Comparison of ENCODE assay signal across 8 cellular contexts in genomic region chr4:185811509-185812364, GRCh38. TPM values are rescaled to one million over a fixed set of nuclear protein-coding genes. Genes with fewer than 3 reads are reported as not detected.
A peak's percentile ranks its signal among the peaks of the same experiment; 100 is the strongest.
DNase-seq lines count a peak whose midpoint lies in the region; ATAC-seq and FAIRE-seq lines count a peak whose summit lies in the region.

A gene with protein sequence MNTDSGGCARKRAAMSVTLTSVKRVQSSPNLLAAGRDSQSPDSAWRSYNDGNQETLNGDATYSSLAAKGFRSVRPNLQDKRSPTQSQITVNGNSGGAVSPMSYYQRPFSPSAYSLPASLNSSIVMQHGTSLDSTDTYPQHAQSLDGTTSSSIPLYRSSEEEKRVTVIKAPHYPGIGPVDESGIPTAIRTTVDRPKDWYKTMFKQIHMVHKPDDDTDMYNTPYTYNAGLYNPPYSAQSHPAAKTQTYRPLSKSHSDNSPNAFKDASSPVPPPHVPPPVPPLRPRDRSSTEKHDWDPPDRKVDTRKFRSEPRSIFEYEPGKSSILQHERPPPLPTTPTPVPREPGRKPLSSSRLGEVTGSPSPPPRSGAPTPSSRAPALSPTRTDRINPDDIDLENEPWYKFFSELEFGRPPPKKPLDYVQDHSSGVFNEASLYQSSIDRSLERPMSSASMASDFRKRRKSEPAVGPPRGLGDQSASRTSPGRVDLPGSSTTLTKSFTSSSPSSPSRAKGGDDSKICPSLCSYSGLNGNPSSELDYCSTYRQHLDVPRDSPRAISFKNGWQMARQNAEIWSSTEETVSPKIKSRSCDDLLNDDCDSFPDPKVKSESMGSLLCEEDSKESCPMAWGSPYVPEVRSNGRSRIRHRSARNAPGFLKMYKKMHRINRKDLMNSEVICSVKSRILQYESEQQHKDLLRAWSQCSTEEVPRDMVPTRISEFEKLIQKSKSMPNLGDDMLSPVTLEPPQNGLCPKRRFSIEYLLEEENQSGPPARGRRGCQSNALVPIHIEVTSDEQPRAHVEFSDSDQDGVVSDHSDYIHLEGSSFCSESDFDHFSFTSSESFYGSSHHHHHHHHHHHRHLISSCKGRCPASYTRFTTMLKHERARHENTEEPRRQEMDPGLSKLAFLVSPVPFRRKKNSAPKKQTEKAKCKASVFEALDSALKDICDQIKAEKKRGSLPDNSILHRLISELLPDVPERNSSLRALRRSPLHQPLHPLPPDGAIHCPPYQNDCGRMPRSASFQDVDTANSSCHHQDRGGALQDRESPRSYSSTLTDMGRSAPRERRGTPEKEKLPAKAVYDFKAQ (N-terminal part only) (minus strand): TSS chr4:185812194. CDS start chr4:185690571, 121,623 bp downstream.

- peaks cover 15% of the 10 kb centered on the region for H3K27me3 Mint-ChIP-seq in activated CD8-positive, alpha-beta memory T cell treated with anti-CD3 and anti-CD28 coated beads, Interleukin-2, amount 10 ng/mL, durations not matched to agents 7 days and 5 days

- no peak for FAIRE-seq in frontal cortex (lab: Jason Lieb, UNC)

- no peak within 1 kb of the TSS for H3K4me3 Mint-ChIP-seq in activated CD8-positive, alpha-beta memory T cell treated with anti-CD3 and anti-CD28 coated beads, Interleukin-2, amount 10 ng/mL, durations not matched to agents 7 days and 5 days

- no peaks in the 10 kb centered on the region for H3K9me3 ChIP-seq in HUES48 (ENCODE audit: control insufficient read depth, insufficient read depth, low read length)
- no peaks in the 10 kb centered on the region for H3K9me3 ChIP-seq in effector memory CD4-positive, alpha-beta T cell (ENCODE audit: control insufficient read depth, low read length)

- CTCF ChIA-PET in activated CD8-positive, alpha-beta memory T cell treated with anti-CD3 and anti-CD28 coated beads, Interleukin-2, amount 10 ng/mL, durations not matched to agents 7 days and 5 days (lab: Charles Lee) = no interaction called here

- no peaks in the 10 kb centered on the region for H3K27me3 ChIP-seq in HUES48 (ENCODE audit: control insufficient read depth, insufficient read depth, low read length)
- no peaks in the 10 kb centered on the region for H3K27me3 ChIP-seq in effector memory CD4-positive, alpha-beta T cell (replicated peaks; ENCODE audit: control insufficient read depth, insufficient read depth, low read length, poor library complexity, severe bottlenecking)

- peak within 1 kb of the TSS; percentile 39 for H3K27ac ChIP-seq in HUES48 (ENCODE audit: low read depth, low read length)
- H3K27ac ChIP-seq in effector memory CD4-positive, alpha-beta T cell (ENCODE audit: insufficient read depth, low read length, poor library complexity, severe bottlenecking) = no peak within 1 kb of the TSS

- H3K4me1 ChIP-seq in HUES48 (ENCODE audit: control insufficient read depth, insufficient read depth, low read length) = peaks cover 28% of the 10 kb centered on the region
- H3K4me1 ChIP-seq in effector memory CD4-positive, alpha-beta T cell (ENCODE audit: control insufficient read depth, insufficient read depth, low read length, poor library complexity, severe bottlenecking) = no peaks in the 10 kb centered on the region

- no peaks in the 10 kb centered on the region for H3K9me3 Mint-ChIP-seq in activated CD8-positive, alpha-beta memory T cell treated with anti-CD3 and anti-CD28 coated beads, Interleukin-2, amount 10 ng/mL, durations not matched to agents 7 days and 5 days (ENCODE audit: low read depth)

- no peaks in the 10 kb centered on the region for H3K36me3 ChIP-seq in HUES48 (ENCODE audit: control insufficient read depth, insufficient read depth, low read length)
- no peaks in the 10 kb centered on the region for H3K36me3 ChIP-seq in effector memory CD4-positive, alpha-beta T cell (ENCODE audit: control insufficient read depth, insufficient read depth, low read length)

- H3K9ac ChIP-seq in HUES48 (ENCODE audit: low read depth, low read length) = no peak within 1 kb of the TSS; the same call in 1 of the 2 replicates

- in situ Hi-C loops in SK-MEL-5 (cut with HindIII; ENCODE audit: low pct_unique_long_range_greater_than_20kb, low sequenced_read_pairs) = no loop called here

- DNase-seq in DMS53 (lab: John Stamatoyannopoulos, UW) (peak; percentile 91), SK-MEL-5 (ENCODE audit: low read depth, low spot score) (peak; percentile 47), frontal cortex (ENCODE audit: low spot score in 2 of 2) (peak in 1 of 2 donors; percentile 47), occipital lobe (lab: John Stamatoyannopoulos, UW) (peak; percentile 68)
- DNase-seq in effector memory CD4-positive, alpha-beta T cell = no peak
- DNase-seq in activated CD8-positive, alpha-beta memory T cell treated with anti-CD3 and anti-CD28 coated beads, Interleukin-2, amount 10 ng/mL, durations not matched to agents 7 days and 5 days = no peak

- peaks cover 2% of the 10 kb centered on the region for H3K4me1 Mint-ChIP-seq in activated CD8-positive, alpha-beta memory T cell treated with anti-CD3 and anti-CD28 coated beads, Interleukin-2, amount 10 ng/mL, durations not matched to agents 7 days and 5 days

- H3K4me3 ChIP-seq in HUES48 (ENCODE audit: low read depth, low read length) = no peak within 1 kb of the TSS
- no peak within 1 kb of the TSS for H3K4me3 ChIP-seq in effector memory CD4-positive, alpha-beta T cell (ENCODE audit: insufficient read depth, low read depth, low read length, poor library complexity, severe bottlenecking)

- no peak within 1 kb of the TSS for H3K27ac Mint-ChIP-seq in activated CD8-positive, alpha-beta memory T cell treated with anti-CD3 and anti-CD28 coated beads, Interleukin-2, amount 10 ng/mL, durations not matched to agents 7 days and 5 days

- peak; percentile 83 for ATAC-seq in GM21447 (IDR thresholded peaks at IDR 0.05; ENCODE audit: unreplicated experiment)
- ATAC-seq in activated CD8-positive, alpha-beta memory T cell treated with anti-CD3 and anti-CD28 coated beads, Interleukin-2, amount 10 ng/mL, durations not matched to agents 7 days and 5 days = no peak

- H3K36me3 Mint-ChIP-seq in activated CD8-positive, alpha-beta memory T cell treated with anti-CD3 and anti-CD28 coated beads, Interleukin-2, amount 10 ng/mL, durations not matched to agents 7 days and 5 days = no peaks in the 10 kb centered on the region

RNA-seq across cellular contexts. Expression of the gene that starts here (rescaled TPM):
- 45.8 and 49.8 TPM in 2 replicates for total RNA-seq in SK-MEL-5 (2014; rRNA removed; shearing (Covaris generic))
- 79.8 and 87.2 TPM in 2 replicates for polyA plus RNA-seq in SK-MEL-5 (2015; cell fraction: cytosol; rRNA removed)
- polyA plus RNA-seq in SK-MEL-5 (2015; cell fraction: nucleus; rRNA removed) = 83.2 and 116 TPM in 2 replicates
- total RNA-seq in frontal cortex (46.9 TPM), occipital lobe (66.8 TPM)
- total RNA-seq in activated CD8-positive, alpha-beta memory T cell treated with anti-CD3 and anti-CD28 coated beads, Interleukin-2, amount 10 ng/mL, durations not matched to agents 7 days and 5 days = not detected

Comparison
In these comparisons a context has a peak if more than half of its experiments do, and no peak if none do; other contexts are left out.
1. RNA of the gene that starts here (total RNA-seq): 66.8 TPM in occipital lobe (single experiment), 46.9 TPM in frontal cortex (single experiment) and 45.8 to 49.8 TPM in SK-MEL-5; not detected in activated CD8-positive, alpha-beta memory T cell treated with anti-CD3 and anti-CD28 coated beads, Interleukin-2, amount 10 ng/mL, durations not matched to agents 7 days and 5 days; every median in the first group is over 10 times any median in the second.
2. DNase-seq: peak in DMS53 (single experiment), SK-MEL-5 (single experiment) and occipital lobe (single experiment); none in effector memory CD4-positive, alpha-beta T cell (0 of 3) and activated CD8-positive, alpha-beta memory T cell treated with anti-CD3 and anti-CD28 coated beads, Interleukin-2, amount 10 ng/mL, durations not matched to agents 7 days and 5 days (single experiment).